ENCODE assay signal across 36 cellular contexts in genomic region chr2:68591225-68591624, GRCh38. TPM values are rescaled to one million over a fixed set of nuclear protein-coding genes. Genes with fewer than 3 reads are reported as not detected.
"Had no signal": no experiment of that assay in that cellular context is flagged by ENCODE, and none has a peak within 500 bp of the region (broad histone marks: within the 10 kb centered on the region; RNA-seq: fewer than 3 reads in every experiment).

No MANE protein-coding gene starts in this region.

- H3K27me3 ChIP-seq: adrenal gland, ascending aorta, body of pancreas, brain microvascular endothelial cell, breast epithelium, cardiac muscle cell had no signal

- H3K4me3 ChIP-seq: adrenal gland, ascending aorta, body of pancreas, breast epithelium, cardiac muscle cell had no signal

- H3K9me3 ChIP-seq: adrenal gland, ascending aorta, body of pancreas, breast epithelium had no signal

- ATAC-seq: activated naive CD4-positive, alpha-beta T cell treated with anti-CD3 and anti-CD28 coated beads, Interleukin-2, amount 50 U/mL, for 72 hours; activated naive CD8-positive, alpha-beta T cell treated with anti-CD3 and anti-CD28 coated beads, Interleukin-2, amount 50 U/mL, for 24 hours; activated T-cell treated with anti-CD3 and anti-CD28 coated beads, Interleukin-2, amount 50 U/mL, for 4 hours; activated T-cell treated with anti-CD3 and anti-CD28 coated beads, Interleukin-2, amount 50 U/mL, for 72 hours; activated T-helper 17 cell treated with anti-CD3 and anti-CD28 coated beads, Interleukin-2, amount 50 U/mL, for 72 hours; body of pancreas had no signal

- H3K27ac ChIP-seq: adrenal gland, ascending aorta, body of pancreas, brain microvascular endothelial cell, breast epithelium, cardiac muscle cell had no signal

- DNase-seq: activated effector memory CD4-positive, alpha-beta T cell treated with anti-CD3 and anti-CD28 coated beads, Interleukin-2, amount 50 U/mL, for 16 hours; activated gamma-delta T cell; activated gamma-delta T cell treated with Interleukin-2 at 50 U/mL for 16 hours; activated naive CD4-positive, alpha-beta T cell; activated naive CD4-positive, alpha-beta T cell treated with anti-CD3 and anti-CD28 coated beads for 36 hours; activated naive CD4-positive, alpha-beta T cell treated with anti-CD3 and anti-CD28 coated beads, Interleukin-2, amount 10 ng/mL, durations not matched to agents 7 days and 5 days; activated naive CD4-positive, alpha-beta T cell treated with anti-CD3 and anti-CD28 coated beads, Interleukin-2, amount 50 U/mL, for 16 hours; activated naive CD4-positive, alpha-beta T cell treated with Interleukin-2 at 50 U/mL for 16 hours; activated naive CD8-positive, alpha-beta T cell treated with anti-CD3 and anti-CD28 coated beads for 36 hours; activated naive CD8-positive, alpha-beta T cell treated with anti-CD3 and anti-CD28 coated beads, Interleukin-2, amount 10 ng/mL, durations not matched to agents 7 days and 5 days; activated naive CD8-positive, alpha-beta T cell treated with anti-CD3 and anti-CD28 coated beads, Interleukin-2, amount 50 U/mL, for 24 hours; activated T-cell treated with anti-CD3 and anti-CD28 coated beads, Interleukin-2, amount 50 U/mL, for 1 hour; activated T-cell treated with anti-CD3 and anti-CD28 coated beads, Interleukin-2, amount 50 U/mL, for 24 hours; activated T-cell treated with anti-CD3 and anti-CD28 coated beads, Interleukin-2, amount 50 U/mL, for 4 hours; activated T-cell treated with anti-CD3 and anti-CD28 coated beads, Interleukin-2, amount 50 U/mL, for 48 hours; activated T-cell treated with anti-CD3 and anti-CD28 coated beads, Interleukin-2, amount 50 U/mL, for 72 hours; adrenal gland; amniotic stem cell; amygdala; anterior cingulate cortex; aorta; body of pancreas; brain microvascular endothelial cell; caudate nucleus; central memory CD4-positive, alpha-beta T cell; cerebellar nuclear complex had no signal

- H3K4me1 ChIP-seq: ascending aorta, breast epithelium had no signal

- FAIRE-seq: astrocyte, bronchial epithelial cell had no signal

- H3K36me3 ChIP-seq: adrenal gland, ascending aorta, brain microvascular endothelial cell, breast epithelium, cardiac muscle cell had no signal

RNA-seq across cellular contexts. Expression of gene PROKR1, which starts 52.2 kb away (rescaled TPM):
- total RNA-seq: activated naive CD4-positive, alpha-beta T cell treated with anti-CD3 and anti-CD28 coated beads for 36 hours; activated naive CD4-positive, alpha-beta T cell treated with anti-CD3 and anti-CD28 coated beads, Interleukin-2, amount 50 U/mL, for 72 hours; activated naive CD8-positive, alpha-beta T cell treated with anti-CD3 and anti-CD28 coated beads, Interleukin-2, amount 10 ng/mL, durations not matched to agents 7 days and 5 days; activated T-cell treated with anti-CD3 and anti-CD28 coated beads, Interleukin-2, amount 50 U/mL, for 72 hours; activated T-helper 1 cell treated with anti-CD3 and anti-CD28 coated beads, Interleukin-12 subunit alpha, Interleukin-12 subunit beta, Interleukin-2, Interleukin-4 antibody, amounts not matched to agents 30 ng/mL and 10 ng/mL and 1 ng/mL, durations not matched to agents 14 hours and 24 hours and 36 hours; activated T-helper 17 cell treated with anti-CD3 and anti-CD28 coated beads, Interleukin-2, amount 50 U/mL, for 72 hours; activated T-helper 2 cell treated with anti-CD3 and anti-CD28 coated beads, Interferon-gamma antibody, Interleukin-2, Interleukin-4, amounts not matched to agents 10 μg/mL and 5 μg/mL and 100 μg/mL, durations not matched to agents 14 hours and 24 hours and 36 hours; aorta; ascending aorta; body of pancreas; bronchial epithelial cell; chondrocyte had no signal
- polyA plus RNA-seq: aorta, cardiac muscle cell had no signal
